ENCODE assay signal across 7 cellular contexts in genomic region chr9:34591091-34591910, GRCh38. TPM values are rescaled to one million over a fixed set of nuclear protein-coding genes. Genes with fewer than 3 reads are reported as not detected.
DNase-seq lines count a peak whose midpoint lies in the region; ATAC-seq, FAIRE-seq and TF ChIP-seq lines count a peak whose summit lies in the region.

No MANE protein-coding gene starts in this region.

- TF ChIP-seq CTCF in RWPE2 (IDR thresholded peaks at IDR 0.05; ENCODE audit: poor library complexity, severe bottlenecking) (peak; percentile 86), neutrophil (IDR thresholded peaks at IDR 0.05) (no peak), stomach (IDR thresholded peaks at IDR 0.05) (peak in 5 of 7 experiments; percentile 82 to 93 (median 92))

- FAIRE-seq in GM12892 (lab: Jason Lieb, UNC), result peak; percentile 88
- FAIRE-seq in HTR-8/SVneo (lab: Jason Lieb, UNC), result no peak

- no peak for TF ChIP-seq EP300 in stomach (IDR thresholded peaks at IDR 0.05)

- peak; percentile 84 for ATAC-seq in RWPE2 (ENCODE audit: low read depth)

- no peaks in the 10 kb centered on the region for H3K36me3 ChIP-seq in RWPE2 (ENCODE audit: low read depth)
- no peaks in the 10 kb centered on the region for H3K36me3 ChIP-seq in neutrophil
- no peaks in the 10 kb centered on the region for H3K36me3 ChIP-seq in stomach

- DNase-seq in GM12892 (ENCODE audit: insufficient read length) (peak; percentile 95), HTR-8/SVneo (ENCODE audit: insufficient read length, low spot score) (peak; percentile 72), RWPE2 (ENCODE audit: low spot score) (peak; percentile 73), foreskin melanocyte (peak; percentile 52), stomach (peak; percentile 89)
- peak; percentile 66 for DNase-seq in activated gamma-delta T cell treated with anti-CD3 and anti-CD28 coated beads, Interleukin-2, amount 50 U/mL, for 16 hours (ENCODE audit: low read depth)

- H3K27ac ChIP-seq in RWPE2 (ENCODE audit: poor library complexity, severe bottlenecking), result no peak overlapping the region
- no peak overlapping the region for H3K27ac ChIP-seq in neutrophil
- peak overlapping the region in 2 of 5 donors; percentile 41 to 50 for H3K27ac ChIP-seq in stomach

- H3K4me3 ChIP-seq in RWPE2 (ENCODE audit: severe bottlenecking) (no peak overlapping the region), neutrophil (ENCODE audit: low read depth in 1 of 2, low read length in 1 of 2) (peak overlapping the region; percentile 41 to 61), stomach (peak overlapping the region; percentile 24 to 66 (median 48))

- TF ChIP-seq POLR2A in GM12892 (IDR thresholded peaks at IDR 0.05; ENCODE audit: low read depth, low read length), result no peak
- TF ChIP-seq POLR2A in stomach (IDR thresholded peaks at IDR 0.05), result no peak

- H3K9me3 ChIP-seq in RWPE2 (ENCODE audit: severe bottlenecking) (no peaks in the 10 kb centered on the region), neutrophil (no peaks in the 10 kb centered on the region), stomach (no peaks in the 10 kb centered on the region)

- intact Hi-C loops in stomach (cut with DNase I; ENCODE audit: low total_unique reads), result loop anchor here (5.0 kb wide), 1 partner anchor 39 kb away; no protein-coding TSS in a partner anchor

- no peaks in the 10 kb centered on the region for H3K4me1 ChIP-seq in RWPE2 (ENCODE audit: insufficient read depth, poor library complexity, severe bottlenecking)
- peaks cover 19 to 22% of the 10 kb centered on the region in 2 experiments for H3K4me1 ChIP-seq in neutrophil (ENCODE audit: control insufficient read depth in 1 of 2, insufficient read depth in 1 of 2, low read depth in 1 of 2, low read length in 1 of 2)
- H3K4me1 ChIP-seq in stomach, result peaks cover 38 to 54% (median 47%) of the 10 kb centered on the region in 4 donors

- WGBS in stomach, 5 donors, result 4 to 11% (median 6%) methylated on average over 57 to 66 of the region's 66 CpGs

- H3K27me3 ChIP-seq in RWPE2 (ENCODE audit: insufficient read depth, poor library complexity, severe bottlenecking), result peaks cover 58% of the 10 kb centered on the region
- peaks cover 97% of the 10 kb centered on the region for H3K27me3 ChIP-seq in neutrophil
- peaks cover 3 to 91% (median 74%) of the 10 kb centered on the region in 3 donors for H3K27me3 ChIP-seq in stomach

RNA-seq across cellular contexts. Expression of gene CNTFR, which starts 1.8 kb away (rescaled TPM):
- polyA plus RNA-seq in GM12892 (2012; ENCODE audit: missing spikeins), result not detected
- 10 to 100 TPM in 1 of 5 donors, 1 to 10 TPM in 3, not detected in 1; 2.4 to 15.8 (median 3.1) TPM for total RNA-seq in stomach
- 1 to 10 TPM; 2.2 to 4.1 (median 2.9) TPM for polyA plus RNA-seq in stomach

RNA-seq across cellular contexts. Expression of gene RPP25L, which starts 20.6 kb away (rescaled TPM):
- polyA plus RNA-seq in GM12892 (2012; ENCODE audit: missing spikeins), result 20.2 TPM
- 10 to 100 TPM in 4 of 5 donors, 1 to 10 TPM in 1; 2.9 to 49.5 (median 16.5) TPM for total RNA-seq in stomach
- polyA plus RNA-seq in stomach, result 10 to 100 TPM; 28.9 to 40.4 (median 37.9) TPM

RNA-seq across cellular contexts. Expression of gene DCTN3, which starts 29.0 kb away (rescaled TPM):
- 92.0 TPM for polyA plus RNA-seq in GM12892 (2012; ENCODE audit: missing spikeins)
- total RNA-seq in stomach, result 10 to 100 TPM in 4 of 5 donors, 1 to 10 TPM in 1; 9.3 to 55.4 (median 23.7) TPM
- 100 to 1,000 TPM in 1 of 3 donors, 10 to 100 TPM in 2; 81.0 to 107 (median 97.5) TPM for polyA plus RNA-seq in stomach

RNA-seq across cellular contexts. Expression of gene ARID3C, which starts 37.6 kb away (rescaled TPM):
- not detected for polyA plus RNA-seq in GM12892 (2012; ENCODE audit: missing spikeins)
- not detected for total RNA-seq in stomach
- polyA plus RNA-seq in stomach, result not detected

RNA-seq across cellular contexts. Expression of gene SIGMAR1, which starts 46.3 kb away (rescaled TPM):
- polyA plus RNA-seq in GM12892 (2012; ENCODE audit: missing spikeins), result 28.8 TPM
- total RNA-seq in stomach, result 100 to 1,000 TPM in 1 of 5 donors, 10 to 100 TPM in 4; 20.0 to 124 (median 64.3) TPM
- polyA plus RNA-seq in stomach, result 10 to 100 TPM; 19.9 to 46.8 (median 25.5) TPM
